In the genomic region with DNA sequence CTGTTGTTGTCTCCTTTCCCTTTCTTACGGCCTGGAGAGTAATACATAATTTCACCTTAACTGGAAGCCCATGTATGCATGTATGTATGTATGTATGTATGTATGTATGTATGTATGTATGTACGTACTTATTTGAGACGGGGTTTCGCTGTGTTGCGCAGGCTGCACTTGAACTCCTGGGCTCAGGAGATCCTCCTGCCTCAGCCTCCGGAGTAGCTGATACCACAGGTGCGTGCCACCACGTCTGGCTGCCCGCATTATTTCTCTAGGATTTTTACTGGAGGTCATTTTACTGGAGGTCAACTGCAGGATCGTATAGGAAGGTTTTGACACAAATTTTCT, we compare ENCODE assay signal across 1 cellular context.
TF ChIP-seq lines count a peak whose summit lies in the region.

No MANE protein-coding gene starts in this region.

TF ChIP-seq in A549, 52 proteins besides CTCF, POLR2A, EP300 and RAD21 (continued from another document):
- no peak for TF ChIP-seq REST (IDR thresholded peaks at IDR 0.05)
- TF ChIP-seq CBX2 (IDR thresholded peaks at IDR 0.05; ENCODE audit: borderline replicate concordance, low read depth) = no peak
- no peak for TF ChIP-seq MAZ (IDR thresholded peaks at IDR 0.05; ENCODE audit: borderline replicate concordance, low read depth, low read length)
- no peak for TF ChIP-seq BHLHE40 (IDR thresholded peaks at IDR 0.05; ENCODE audit: low read depth, low read length)
- TF ChIP-seq PHF8 (IDR thresholded peaks at IDR 0.05; ENCODE audit: borderline replicate concordance, low read depth) = no peak
